In genomic region chr5:159741829-159742228, GRCh38 we compare ENCODE assay signal across 9 cellular contexts.
"Had no signal": no experiment of that assay in that cellular context is flagged by ENCODE, and none has a peak within 500 bp of the region (broad histone marks: within the 10 kb centered on the region; RNA-seq: fewer than 3 reads in every experiment).

No MANE protein-coding gene starts in this region.

- H3K4me3 Mint-ChIP-seq: HFFc6 had no signal

- H3K4me3 ChIP-seq: GM23248, HAP-1 had no signal

- H3K9me3 Mint-ChIP-seq: HFFc6 had no signal

- H3K36me3 ChIP-seq: HAP-1 had no signal

- FAIRE-seq: HTR-8/SVneo had no signal

- H3K9me3 ChIP-seq: HAP-1 had no signal

- H3K27ac ChIP-seq: GM23248, KMS-11 had no signal

- ATAC-seq: HCT116 had no signal

- H3K27ac Mint-ChIP-seq: HFFc6 had no signal

- H3K4me1 ChIP-seq: HAP-1 had no signal

- H3K9ac ChIP-seq: GM23248, KMS-11 had no signal

- DNase-seq: GM23248, H7, HFFc6, IMR-90, KBM-7 had no signal

- H3K4me2 ChIP-seq: KMS-11 had no signal

- H2AFZ ChIP-seq: GM23248 had no signal
